8 cellular contexts compared by ENCODE assay signal in genomic region chr19:45769054-45769782, GRCh38. TPM values are rescaled to one million over a fixed set of nuclear protein-coding genes. Genes with fewer than 3 reads are reported as not detected.
DNase-seq lines count a peak whose midpoint lies in the region; ATAC-seq and TF ChIP-seq lines count a peak whose summit lies in the region.

Gene SIX5 (minus strand): TSS chr19:45769252. CDS start chr19:45768844, 408 bp downstream.

- H3K4me3 ChIP-seq in BLaER1, result peak within 1 kb of the TSS; percentile 85
- peak within 1 kb of the TSS; percentile 43 to 79 (median 68) for H3K4me3 ChIP-seq in dorsolateral prefrontal cortex
- peak within 1 kb of the TSS; percentile 57 for H3K4me3 ChIP-seq in lower leg skin (ENCODE audit: low read depth, poor library complexity, severe bottlenecking)

- ATAC-seq in GM19324 (IDR thresholded peaks at IDR 0.05; ENCODE audit: low FRiP score, unreplicated experiment) (peak; percentile 75), HG03460 (IDR thresholded peaks at IDR 0.05; ENCODE audit: unreplicated experiment) (peak; percentile 45)

- TF ChIP-seq CTCF in dorsolateral prefrontal cortex (IDR thresholded peaks at IDR 0.05 in 54 of 56, conservative IDR thresholded peaks at IDR 0.05 in 2 of 56; ENCODE audit: low read depth in 1 of 56, partially characterized antibody in 56 of 56), result peak in 22 of 56 donors; percentile 7 to 45 (median 24)
- peak in 1 of 3 donors; percentile 27 for TF ChIP-seq CTCF in lower leg skin (IDR thresholded peaks at IDR 0.05)

- intact Hi-C loops in dorsolateral prefrontal cortex (cut with DNase I) (loop anchor here (1.0 to 5.0 kb wide), 4 partner anchors 37 to 52 kb away; partner anchors contain the start of genes FBXO46 (in 2 of the 2) and MEIOSIN (in 1 of the 2)), lower leg skin (cut with DNase I; ENCODE audit: low total_unique reads) (no loop called here)

- H4K20me1 ChIP-seq in BLaER1, result peaks cover 24% of the 10 kb centered on the region

- DNase-seq in NCI-H748 (lab: John Stamatoyannopoulos, UW; ENCODE audit: unreplicated experiment) (peak; percentile 99), dorsolateral prefrontal cortex (peak; percentile 70 to 98 (median 95)), lower leg skin (ENCODE audit: low spot score in 2 of 2) (peak; percentile 97 to 100)
- DNase-seq in activated CD4-positive, alpha-beta T cell treated with anti-CD3 and anti-CD28 coated beads, Interleukin-2, amount 50 U/mL, for 48 hours, result peak; percentile 98
- DNase-seq in stimulated activated CD4-positive, alpha-beta T cell treated with anti-CD3 and anti-CD28 coated beads, Interleukin-4, amount 100 ng/mL, for 4 hours, result peak; percentile 90 to 94

- H3K4me2 ChIP-seq in BLaER1, result peak within 1 kb of the TSS; percentile 98

- no peaks in the 10 kb centered on the region for H3K36me3 ChIP-seq in BLaER1

- peak within 1 kb of the TSS; percentile 82 for H3K9ac ChIP-seq in BLaER1

- H3K27ac ChIP-seq in BLaER1, result peak within 1 kb of the TSS; percentile 78
- H3K27ac ChIP-seq in dorsolateral prefrontal cortex, result peak within 1 kb of the TSS; percentile 72 to 97 (median 93)

- H3K27me3 ChIP-seq in BLaER1 (peaks cover 19% of the 10 kb centered on the region), dorsolateral prefrontal cortex (peaks cover 0 to 33% (median 4%) of the 10 kb centered on the region in 45 donors)

- WGBS in lower leg skin, 2 donors, result 0 to 1% methylated on average over 43 to 53 of the region's 65 CpGs

- no peak for TF ChIP-seq POLR2A in lower leg skin (IDR thresholded peaks at IDR 0.05)

- H3K4me1 ChIP-seq in BLaER1, result peaks cover 58% of the 10 kb centered on the region

- H3K9me3 ChIP-seq in BLaER1, result no peaks in the 10 kb centered on the region

RNA-seq across cellular contexts. Expression of gene SIX5, which starts in this region (rescaled TPM):
- total RNA-seq in dorsolateral prefrontal cortex, result 10 to 100 TPM in 2 of 120 experiments, 1 to 10 TPM in 118; 1.6 to 14.8 (median 4.3) TPM
- 10 to 100 TPM; 12.6 to 17.3 (median 13.8) TPM for total RNA-seq in lower leg skin

Comparison
In these comparisons a context has a peak if more than half of its experiments do, and no peak if none do; other contexts are left out.
1. Peak in every context shown above with its lines: DNase-seq, ATAC-seq, H3K4me3 ChIP-seq and H3K27ac ChIP-seq.